1 cellular context compared by ENCODE assay signal in genomic region chr16:31181102-31181830, GRCh38.
A peak's percentile ranks its signal among the peaks of the same experiment; 100 is the strongest.
TF ChIP-seq lines count a peak whose summit lies in the region.

No MANE protein-coding gene starts in this region.

TF ChIP-seq in K562, 482 proteins besides CTCF, POLR2A, EP300 and RAD21:
- TF ChIP-seq BRCA1 (IDR thresholded peaks at IDR 0.05): no peak
- 0 out of 2 replicates have a peak, but pooled peaks have one; percentile 35 for TF ChIP-seq BRCA1 (CRISPR knock-in tag; IDR thresholded peaks at IDR 0.05)
- 0 out of 2 replicates have a peak, but pooled peaks have one; percentile 18 for TF ChIP-seq ZNF12 (CRISPR knock-in tag; IDR thresholded peaks at IDR 0.05)
- no peak for TF ChIP-seq TEAD2 (tag; IDR thresholded peaks at IDR 0.05)
- TF ChIP-seq HDAC1 (IDR thresholded peaks at IDR 0.05): peak in 1 of 2 experiments; percentile 34; a peak in 2 of 4 replicates
- peak; percentile 19; the same call in 1 of the 2 replicates for TF ChIP-seq STAG1 (CRISPR knock-in tag; IDR thresholded peaks at IDR 0.05; ENCODE audit: borderline replicate concordance)
- TF ChIP-seq CHD1 (IDR thresholded peaks at IDR 0.05; ENCODE audit: low read length): peak; percentile 65
- TF ChIP-seq GABPA (tag; conservative IDR thresholded peaks at IDR 0.05; ENCODE audit: low read depth): peak; percentile 35; the same call in 1 of the 2 replicates
- TF ChIP-seq ZNF347 (CRISPR knock-in tag; IDR thresholded peaks at IDR 0.05; ENCODE audit: low read depth): no peak
- no peak for TF ChIP-seq ZNF449 (CRISPR knock-in tag; IDR thresholded peaks at IDR 0.05)
- TF ChIP-seq SAP30 (IDR thresholded peaks at IDR 0.05; ENCODE audit: borderline replicate concordance, insufficient read depth, low read depth, low read length, poor library complexity, severe bottlenecking): peak; percentile 3
- TF ChIP-seq, protein P1, sequence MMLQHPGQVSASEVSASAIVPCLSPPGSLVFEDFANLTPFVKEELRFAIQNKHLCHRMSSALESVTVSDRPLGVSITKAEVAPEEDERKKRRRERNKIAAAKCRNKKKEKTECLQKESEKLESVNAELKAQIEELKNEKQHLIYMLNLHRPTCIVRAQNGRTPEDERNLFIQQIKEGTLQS (IDR thresholded peaks at IDR 0.05): no peak
- TF ChIP-seq, protein P1 (CRISPR knock-in tag; conservative IDR thresholded peaks at IDR 0.05): 0 out of 2 replicates have a peak, but pooled peaks have one; percentile 1
- peak in 1 of 2 experiments; percentile 2; a peak in 1 of 4 replicates for TF ChIP-seq SIN3A (IDR thresholded peaks at IDR 0.05; ENCODE audit: borderline replicate concordance in 2 of 2, control insufficient read depth in 1 of 2, low read depth in 2 of 2, low read length in 2 of 2)
- TF ChIP-seq ARID4B (CRISPR knock-in tag; IDR thresholded peaks at IDR 0.05): 0 out of 2 replicates have a peak, but pooled peaks have one; percentile 13
TF ChIP-seq in K562: peak in this region for 10.
